Comparison of ENCODE assay signal across 9 cellular contexts in genomic region chr10:71848325-71849277, GRCh38. TPM values are rescaled to one million over a fixed set of nuclear protein-coding genes. Genes with fewer than 3 reads are reported as not detected.
DNase-seq lines count a peak whose midpoint lies in the region; ATAC-seq and TF ChIP-seq lines count a peak whose summit lies in the region.
"Had no signal": no experiment of that assay in that cellular context is flagged by ENCODE, and none has a peak within 500 bp of the region (broad histone marks: within the 10 kb centered on the region; RNA-seq: fewer than 3 reads in every experiment).

No MANE protein-coding gene starts in this region.

- no peak for TF ChIP-seq CTCF in WTC11 (IDR thresholded peaks at IDR 0.05)
- TF ChIP-seq CTCF in retinal pigment epithelial cell (conservative IDR thresholded peaks at IDR 0.05; ENCODE audit: low read depth, low read length), result no peak

- ATAC-seq in WTC11 (no peak), HG03439 (IDR thresholded peaks at IDR 0.05; ENCODE audit: unreplicated experiment) (no peak), GM18502 (IDR thresholded peaks at IDR 0.05; ENCODE audit: poor library complexity, unreplicated experiment) (no peak)

- POLR2A ChIA-PET in WTC11 (lab: Charles Lee), result interaction anchor here (0.5 kb wide), 1 partner anchor 1224 kb away, joined by 3 read pairs; no protein-coding TSS in a partner anchor

- H3K27me3 Mint-ChIP-seq in WTC11 (ENCODE audit: low read depth), result no peaks in the 10 kb centered on the region

- H3K4me3 Mint-ChIP-seq in WTC11, result peak overlapping the region; percentile 96

- CTCF ChIA-PET in WTC11 (lab: Charles Lee), result interaction anchor here (1.8 kb wide), 1 partner anchor 48 kb away, joined by 8 read pairs; no protein-coding TSS in a partner anchor

- no peaks in the 10 kb centered on the region for H3K9me3 Mint-ChIP-seq in WTC11

- DNase-seq in ELR (ENCODE audit: low read depth), result peak; percentile 65
- no peak for DNase-seq in WTC11 (ENCODE audit: low spot score)
- DNase-seq in glomerular visceral epithelial cell (ENCODE audit: extremely low spot score), result peak; percentile 33
- no peak for DNase-seq in retinal pigment epithelial cell (ENCODE audit: low read depth)
- DNase-seq in stimulated activated CD4-positive, alpha-beta T cell treated with anti-CD3 and anti-CD28 coated beads, Interleukin-4, amount 100 ng/mL, for 1 hour, result no peak
- DNase-seq in SHP77 treated with DMSO at 0.1 percent for 48 hours (lab: John Stamatoyannopoulos, UW), result no peak
- DNase-seq: NCI-H2081 treated with DMSO at 0.1 percent for 48 hours had no signal

- peak overlapping the region; percentile 99 for H3K4me3 ChIP-seq in retinal pigment epithelial cell (ENCODE audit: low read length)

- H3K4me1 Mint-ChIP-seq in WTC11, result peaks cover 45% of the 10 kb centered on the region

- peaks cover 2% of the 10 kb centered on the region; the same call in 1 of the 2 replicates for H3K36me3 Mint-ChIP-seq in WTC11

- peak overlapping the region; percentile 47 for H3K27ac Mint-ChIP-seq in WTC11

TF ChIP-seq in WTC11, 78 proteins besides CTCF, POLR2A, EP300 and RAD21:
- TF ChIP-seq ZNF425 (CRISPR knock-in tag; conservative IDR thresholded peaks at IDR 0.05) (no peak), PRDM15 (CRISPR knock-in tag; IDR thresholded peaks at IDR 0.05) (peak; percentile 71)
TF ChIP-seq in WTC11: peak in this region for 1.

RNA-seq across cellular contexts. Expression of gene PSAP, which starts 2.5 kb away (rescaled TPM):
- total RNA-seq in WTC11 (2021), result 397 to 474 TPM (median 462 TPM) in 3 replicates

Comparison
In these comparisons a context has a peak if more than half of its experiments do, and no peak if none do; other contexts are left out.
1. DNase-seq: peak in ELR (single experiment) and glomerular visceral epithelial cell (single experiment); none in WTC11 (single experiment), retinal pigment epithelial cell (single experiment), stimulated activated CD4-positive, alpha-beta T cell treated with anti-CD3 and anti-CD28 coated beads, Interleukin-4, amount 100 ng/mL, for 1 hour (single experiment) and SHP77 treated with DMSO at 0.1 percent for 48 hours (single experiment).